1 cellular context compared by ENCODE assay signal in genomic region chr6:125956506-125957390, GRCh38.
TF ChIP-seq lines count a peak whose summit lies in the region.

Gene HINT3 (plus strand): TSS chr6:125956770. CDS start chr6:125956978, 208 bp downstream.

TF ChIP-seq in HepG2, 621 proteins besides CTCF, POLR2A, EP300 and RAD21 (continued from another document and continues in another):
- TF ChIP-seq GMEB1 (CRISPR knock-in tag; IDR thresholded peaks at IDR 0.05; ENCODE audit: borderline replicate concordance) (peak; percentile 100), ARID5B (CRISPR knock-in tag; IDR thresholded peaks at IDR 0.05) (peak; percentile 80), ZZZ3 (CRISPR knock-in tag; IDR thresholded peaks at IDR 0.05; ENCODE audit: borderline replicate concordance) (peak; percentile 96; the same call in 1 of the 2 replicates), MED8 (CRISPR knock-in tag; IDR thresholded peaks at IDR 0.05; ENCODE audit: insufficient replicate concordance) (peak; percentile 84), ZMYM3 (CRISPR knock-in tag; IDR thresholded peaks at IDR 0.05) (peak; percentile 80), ZNF44 (CRISPR knock-in tag; IDR thresholded peaks at IDR 0.05) (peak; percentile 55; the same call in 1 of the 2 replicates), DNMT3B (CRISPR knock-in tag; conservative IDR thresholded peaks at IDR 0.05) (peak; percentile 94; the same call in 1 of the 2 replicates), DMTF1 (CRISPR knock-in tag; IDR thresholded peaks at IDR 0.05) (peak; percentile 36; the same call in 1 of the 2 replicates), KDM3A (CRISPR knock-in tag; IDR thresholded peaks at IDR 0.05; ENCODE audit: low read depth) (peak; percentile 92), ZNF639 (CRISPR knock-in tag; conservative IDR thresholded peaks at IDR 0.05) (peak; percentile 84), ATAD3A (CRISPR knock-in tag; IDR thresholded peaks at IDR 0.05) (no peak), ZNF776 (CRISPR knock-in tag; IDR thresholded peaks at IDR 0.05) (peak; percentile 89; the same call in 1 of the 2 replicates), RCOR2 (CRISPR knock-in tag; IDR thresholded peaks at IDR 0.05) (peak; percentile 68), SNAPC4 (CRISPR knock-in tag; IDR thresholded peaks at IDR 0.05) (peak; percentile 92), SRSF4 (IDR thresholded peaks at IDR 0.05; ENCODE audit: low read depth, low read length, poor library complexity, severe bottlenecking) (no peak), TRAFD1 (CRISPR knock-in tag; IDR thresholded peaks at IDR 0.05; ENCODE audit: borderline replicate concordance) (peak; percentile 85; the same call in 1 of the 2 replicates), HHEX (CRISPR knock-in tag; IDR thresholded peaks at IDR 0.05) (peak; percentile 65; the same call in 1 of the 2 replicates), ZBTB44 (CRISPR knock-in tag; IDR thresholded peaks at IDR 0.05) (peak; percentile 91), THAP11 (CRISPR knock-in tag; IDR thresholded peaks at IDR 0.05) (peak; percentile 94), ZHX1 (CRISPR knock-in tag; IDR thresholded peaks at IDR 0.05; ENCODE audit: low read depth) (peak; percentile 100), FOXC1 (CRISPR knock-in tag; IDR thresholded peaks at IDR 0.05; ENCODE audit: borderline replicate concordance) (peak; percentile 98), ZNF205 (CRISPR knock-in tag; IDR thresholded peaks at IDR 0.05) (no peak), GABPB1 (CRISPR knock-in tag; IDR thresholded peaks at IDR 0.05) (peak; percentile 88), CENPX (CRISPR knock-in tag; IDR thresholded peaks at IDR 0.05) (no peak), ZGPAT (CRISPR knock-in tag; IDR thresholded peaks at IDR 0.05) (peak; percentile 99), ZNF570 (CRISPR knock-in tag; IDR thresholded peaks at IDR 0.05; ENCODE audit: borderline replicate concordance) (peak; percentile 34; the same call in 1 of the 2 replicates), ZNF235 (CRISPR knock-in tag; IDR thresholded peaks at IDR 0.05; ENCODE audit: borderline replicate concordance) (peak; percentile 94; the same call in 1 of the 2 replicates), ZNF260 (CRISPR knock-in tag; IDR thresholded peaks at IDR 0.05; ENCODE audit: borderline replicate concordance, low read depth) (no peak), ZFP62 (CRISPR knock-in tag; IDR thresholded peaks at IDR 0.05) (no peak)
